Comparison of ENCODE assay signal across 20 cellular contexts in genomic region chr2:26640781-26641564, GRCh38. TPM values are rescaled to one million over a fixed set of nuclear protein-coding genes. Genes with fewer than 3 reads are reported as not detected.
DNase-seq lines count a peak whose midpoint lies in the region; ATAC-seq, FAIRE-seq and TF ChIP-seq lines count a peak whose summit lies in the region.
"Had no signal": no experiment of that assay in that cellular context is flagged by ENCODE, and none has a peak within 500 bp of the region (broad histone marks: within the 10 kb centered on the region; RNA-seq: fewer than 3 reads in every experiment).

Gene CIB4 (minus strand): TSS chr2:26641366. CDS start chr2:26641314, 52 bp downstream.

- no peak for FAIRE-seq in keratinocyte (lab: Jason Lieb, UNC)
- FAIRE-seq: HTR-8/SVneo had no signal

- DNase-seq in NCI-H748 (lab: John Stamatoyannopoulos, UW; ENCODE audit: unreplicated experiment), result peak; percentile 37
- no peak for DNase-seq in NCI-H748 treated with DMSO at 0.1 percent for 48 hours (lab: John Stamatoyannopoulos, UW)
- no peak for DNase-seq in T-helper 17 cell
- DNase-seq in keratinocyte (ENCODE audit: low read depth, low spot score), result peak; percentile 40
- peak in 1 of 2 donors; percentile 42 for DNase-seq in upper lobe of left lung
- no peak for DNase-seq in caudate nucleus (lab: John Stamatoyannopoulos, UW)
- DNase-seq in omental fat pad (ENCODE audit: low spot score), result no peak
- DNase-seq: activated CD8-positive, alpha-beta memory T cell treated with anti-CD3 and anti-CD28 coated beads, Interleukin-2, amount 50 U/mL, for 4 hours; activated naive CD8-positive, alpha-beta T cell treated with anti-CD3 and anti-CD28 coated beads, Interleukin-2, amount 50 U/mL, for 24 hours; DMS153; left cardiac atrium; NCI-H1417; NK-92 treated with Interleukin-12 subunit alpha and Interleukin-12 subunit beta, amount 100 ng/mL, for 24 hours had no signal

- peaks cover 54% of the 10 kb centered on the region for H3K27me3 Mint-ChIP-seq in T-helper 17 cell

- H4K20me1 ChIP-seq in keratinocyte (ENCODE audit: control insufficient read depth, extremely low read depth, insufficient read depth, low read length), result no peaks in the 10 kb centered on the region

- H3K27me3 ChIP-seq in keratinocyte (ENCODE audit: control insufficient read depth, extremely low read depth, insufficient read depth, low read length) (peaks cover 14% of the 10 kb centered on the region), upper lobe of left lung (no peaks in the 10 kb centered on the region)

- H3K27ac ChIP-seq in keratinocyte (ENCODE audit: control insufficient read depth, insufficient read depth, low read length) (no peak within 1 kb of the TSS), upper lobe of left lung (peak within 1 kb of the TSS in 2 of 4 donors; percentile 12 to 32), caudate nucleus (ENCODE audit: low read depth, low read length) (no peak within 1 kb of the TSS)
- H3K27ac ChIP-seq: SJSA1, tibial nerve had no signal

- no peak within 1 kb of the TSS for H3K4me2 ChIP-seq in keratinocyte (ENCODE audit: control insufficient read depth, extremely low read depth, insufficient read depth, low read depth, low read length)

- peak within 1 kb of the TSS; percentile 49 for H3K4me3 Mint-ChIP-seq in T-helper 17 cell
- H3K4me3 Mint-ChIP-seq: activated naive CD8-positive, alpha-beta T cell treated with anti-CD3 and anti-CD28 coated beads, Interleukin-2, amount 50 U/mL, for 24 hours; dendritic cell treated with granulocyte-macrophage colony-stimulating factor and Interleukin-4, amounts not matched to agents 40 ng/mL and 50 ng/mL, for 4 days; neural crest cell had no signal

- TF ChIP-seq CTCF in keratinocyte (optimal IDR thresholded peaks at IDR 0.05 in 1 of 3, IDR thresholded peaks at IDR 0.05 in 1 of 3, conservative IDR thresholded peaks at IDR 0.05 in 1 of 3; ENCODE audit: extremely low read depth in 1 of 3, insufficient read depth in 2 of 3, low read length in 3 of 3) (no peak), upper lobe of left lung (IDR thresholded peaks at IDR 0.05) (no peak), omental fat pad (IDR thresholded peaks at IDR 0.05) (no peak)

- H3K9ac ChIP-seq in keratinocyte (ENCODE audit: control insufficient read depth, extremely low read depth, insufficient read depth, low read length), result no peak within 1 kb of the TSS

- H3K4me1 Mint-ChIP-seq in T-helper 17 cell, result no peaks in the 10 kb centered on the region
- H3K4me1 Mint-ChIP-seq: activated naive CD8-positive, alpha-beta T cell treated with anti-CD3 and anti-CD28 coated beads, Interleukin-2, amount 50 U/mL, for 24 hours had no signal

- H3K36me3 ChIP-seq in keratinocyte (ENCODE audit: control insufficient read depth in 2 of 2, extremely low read depth in 1 of 2, insufficient read depth in 2 of 2, low read length in 2 of 2) (no peaks in the 10 kb centered on the region), upper lobe of left lung (no peaks in the 10 kb centered on the region)
- H3K36me3 ChIP-seq: SJSA1, tibial nerve had no signal

- no peak within 1 kb of the TSS for H2AFZ ChIP-seq in keratinocyte (ENCODE audit: control insufficient read depth, low read length)

- WGBS in upper lobe of left lung, 2 donors, result 70 to 77% methylated on average over 8 of the region's 8 CpGs

- H3K79me2 ChIP-seq in keratinocyte (ENCODE audit: control insufficient read depth, insufficient read depth, low read length), result no peaks in the 10 kb centered on the region

- dilution Hi-C loops in keratinocyte (cut with MboI; ENCODE audit: extremely low pct_ligation_motif_present, low sequenced_read_pairs), result no loop called here

- no peak for TF ChIP-seq EP300 in upper lobe of left lung (IDR thresholded peaks at IDR 0.05)

- H3K4me1 ChIP-seq in keratinocyte (ENCODE audit: control insufficient read depth, extremely low read depth, insufficient read depth, low read length) (no peaks in the 10 kb centered on the region), upper lobe of left lung (peaks cover 0 to 10% (median 8%) of the 10 kb centered on the region in 4 donors)
- H3K4me1 ChIP-seq: SJSA1 had no signal

- no peaks in the 10 kb centered on the region for H3K9me1 ChIP-seq in keratinocyte (ENCODE audit: control insufficient read depth, extremely low read depth, insufficient read depth, low read length)

- H3K4me3 ChIP-seq in keratinocyte (ENCODE audit: control insufficient read depth in 2 of 3, extremely low read depth in 1 of 3, insufficient read depth in 2 of 3, low read depth in 1 of 3, low read length in 3 of 3) (no peak within 1 kb of the TSS), upper lobe of left lung (peak within 1 kb of the TSS in 1 of 4 donors; percentile 14)
- H3K4me3 ChIP-seq: SJSA1, tibial nerve had no signal

- H3K9me3 ChIP-seq in T-helper 17 cell (ENCODE audit: control insufficient read depth, low read length, poor library complexity, severe bottlenecking) (no peaks in the 10 kb centered on the region), keratinocyte (ENCODE audit: control insufficient read depth, low read depth, low read length) (no peaks in the 10 kb centered on the region), upper lobe of left lung (no peaks in the 10 kb centered on the region)
- H3K9me3 ChIP-seq: SJSA1, tibial nerve had no signal

- ATAC-seq in T-helper 17 cell (no peak), upper lobe of left lung (ENCODE audit: low FRiP score in 2 of 2) (peak; percentile 21 to 71), GM21723 (IDR thresholded peaks at IDR 0.05; ENCODE audit: unreplicated experiment) (no peak), omental fat pad (ENCODE audit: low FRiP score) (no peak)
- ATAC-seq: activated naive CD8-positive, alpha-beta T cell treated with anti-CD3 and anti-CD28 coated beads, Interleukin-2, amount 50 U/mL, for 24 hours had no signal

- TF ChIP-seq POLR2A in upper lobe of left lung (IDR thresholded peaks at IDR 0.05), result no peak

- no peak within 1 kb of the TSS for H3K27ac Mint-ChIP-seq in T-helper 17 cell
- H3K27ac Mint-ChIP-seq: activated naive CD8-positive, alpha-beta T cell treated with anti-CD3 and anti-CD28 coated beads, Interleukin-2, amount 50 U/mL, for 24 hours; dendritic cell treated with granulocyte-macrophage colony-stimulating factor and Interleukin-4, amounts not matched to agents 40 ng/mL and 50 ng/mL, for 4 days had no signal

- H3K36me3 Mint-ChIP-seq in T-helper 17 cell (ENCODE audit: low read depth), result peaks cover 2% of the 10 kb centered on the region

RNA-seq across cellular contexts. Expression of gene CIB4, which starts in this region (rescaled TPM):
- not detected for total RNA-seq in T-helper 17 cell
- polyA plus RNA-seq in keratinocyte, result not detected in 3 replicates
- not detected for polyA plus RNA-seq in keratinocyte (2011; ENCODE audit: low read depth)
- not detected in 2 replicates for polyA plus RNA-seq in keratinocyte (2011; cell fraction: cytosol; rRNA removed)
- not detected in 2 replicates for polyA plus RNA-seq in keratinocyte (2011; cell fraction: nucleus; rRNA removed)
- polyA plus RNA-seq in keratinocyte (2012; ENCODE audit: low replicate concordance), result not detected in 2 replicates
- not detected in 3 replicates for polyA minus RNA-seq in keratinocyte
- not detected for polyA minus RNA-seq in keratinocyte (2011; cell fraction: cytosol; rRNA and poly(A)+ RNA removed)
- not detected in 2 replicates for polyA minus RNA-seq in keratinocyte (2011; cell fraction: nucleus; rRNA and poly(A)+ RNA removed)
- total RNA-seq in upper lobe of left lung, result not detected
- not detected for total RNA-seq in omental fat pad
- total RNA-seq: fibroblast of villous mesenchyme, neural crest cell, SJSA1, tibial nerve had no signal

Comparison
In these comparisons a context has a peak if more than half of its experiments do, and no peak if none do; other contexts are left out.
1. Peak in DNase-seq in keratinocyte; RNA of the gene not detected or under 1 TPM.
2. Peak in ATAC-seq in upper lobe of left lung; RNA of the gene not detected or under 1 TPM.